37 cellular contexts compared by ENCODE assay signal in genomic region chr2:170798996-170799395, GRCh38. TPM values are rescaled to one million over a fixed set of nuclear protein-coding genes. Genes with fewer than 3 reads are reported as not detected.
"Had no signal": no experiment of that assay in that cellular context is flagged by ENCODE, and none has a peak within 500 bp of the region (broad histone marks: within the 10 kb centered on the region; RNA-seq: fewer than 3 reads in every experiment).

No MANE protein-coding gene starts in this region.

- H3K4me3 ChIP-seq: MG63 had no signal

- H3K9me3 ChIP-seq: MG63 had no signal

- DNase-seq: Karpas-422, Kasumi-1, MG63, MM.1S, MV-4-11, NCI-H1092, NCI-H1092 treated with DMSO at 0.1 percent for 48 hours, NCI-H1105, NCI-H1105 treated with DMSO at 0.1 percent for 48 hours, NCI-H1417, NCI-H1417 treated with DMSO at 0.1 percent for 48 hours, NCI-H1436, NCI-H1436 treated with DMSO at 0.1 percent for 48 hours, NCI-H146, NCI-H1694, NCI-H1694 treated with DMSO at 0.1 percent for 48 hours, NCI-H187, NCI-H187 treated with DMSO at 0.1 percent for 48 hours, NCI-H1930, NCI-H2029, NCI-H2029 treated with DMSO at 0.1 percent for 48 hours, NCI-H2081, NCI-H2081 treated with DMSO at 0.1 percent for 48 hours, NCI-H2107, NCI-H2171, NCI-H2171 treated with DMSO at 0.1 percent for 48 hours, NCI-H2227 treated with DMSO at 0.1 percent for 48 hours, NCI-H226, NCI-H345, NCI-H446, NCI-H446 treated with DMSO at 0.1 percent for 48 hours, NCI-H510A, NCI-H510A treated with DMSO at 0.1 percent for 48 hours, NCI-H524 had no signal

- H3K36me3 ChIP-seq: MG63 had no signal

RNA-seq across cellular contexts. Expression of gene GAD1, which starts 17.7 kb away (rescaled TPM):
- total RNA-seq: NCI-H460 had no signal

RNA-seq across cellular contexts. Expression of gene ERICH2, which starts 28.8 kb away (rescaled TPM):
- total RNA-seq: LHCN-M2, M059J, NCI-H460 had no signal
